8 cellular contexts compared by ENCODE assay signal in the genomic region with DNA sequence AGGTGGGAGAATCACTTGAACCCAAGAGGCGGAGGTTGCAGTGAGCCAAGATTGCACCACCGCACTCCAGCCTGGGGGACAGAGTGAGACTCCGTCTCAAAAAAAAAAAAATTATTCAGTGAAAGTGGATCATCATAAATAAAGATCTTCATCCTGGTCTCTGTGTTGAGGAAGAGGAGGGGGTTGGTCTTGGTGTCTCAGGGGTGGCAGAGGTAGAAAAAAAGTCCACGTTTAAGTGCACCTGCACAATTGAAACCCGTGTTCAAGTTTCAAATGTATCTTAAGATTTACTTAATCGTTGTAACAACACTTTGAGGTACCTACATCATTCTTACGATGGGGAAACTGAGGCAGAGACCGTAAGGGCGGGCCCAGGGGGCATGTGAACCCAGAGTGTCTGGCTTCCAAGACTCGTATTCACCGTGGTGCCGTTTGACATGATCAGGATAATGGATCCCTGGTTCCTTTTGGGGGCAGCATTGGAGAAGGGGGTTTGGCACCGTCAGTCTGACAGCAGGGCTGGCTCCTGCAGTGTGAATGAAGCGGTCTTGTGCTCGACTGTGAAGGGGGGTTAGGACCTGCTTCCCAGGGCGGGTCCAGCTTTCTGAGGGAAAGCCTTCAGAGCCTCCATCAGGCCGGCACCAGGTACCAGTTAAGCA. TPM values are rescaled to one million over a fixed set of nuclear protein-coding genes. Genes with fewer than 3 reads are reported as not detected.
DNase-seq lines count a peak whose midpoint lies in the region; ATAC-seq and TF ChIP-seq lines count a peak whose summit lies in the region.

No MANE protein-coding gene starts in this region.

- peak overlapping the region; percentile 88 for H3K27ac Mint-ChIP-seq in memory B cell

- H3K4me1 ChIP-seq in Loucy (ENCODE audit: insufficient read depth, low read length, poor library complexity, severe bottlenecking): peaks cover 13% of the 10 kb centered on the region
- H3K4me1 ChIP-seq in vagina: peaks cover 40% of the 10 kb centered on the region

- DNase-seq in NCI-H748 (lab: John Stamatoyannopoulos, UW; ENCODE audit: unreplicated experiment) (peak; percentile 82), NCI-H748 treated with DMSO at 0.1 percent for 48 hours (lab: John Stamatoyannopoulos, UW) (no peak), astrocyte of the cerebellum (ENCODE audit: low read depth) (no peak), memory B cell (ENCODE audit: low spot score in 2 of 2) (no peak), vagina (ENCODE audit: extremely low spot score in 2 of 2) (no peak), OCI-M1 (lab: John Stamatoyannopoulos, UW) (no peak), superior temporal gyrus (ENCODE audit: extremely low spot score) (no peak)

- H3K36me3 ChIP-seq in Loucy (ENCODE audit: insufficient read depth, low read length): peaks cover 25% of the 10 kb centered on the region; the same call in 1 of the 2 replicates
- H3K36me3 ChIP-seq in vagina: no peaks in the 10 kb centered on the region

- TF ChIP-seq CTCF in Loucy (conservative IDR thresholded peaks at IDR 0.05; ENCODE audit: low read length) (no peak), astrocyte of the cerebellum (IDR thresholded peaks at IDR 0.05; ENCODE audit: low read depth, low read length, missing control alignments) (no peak), vagina (IDR thresholded peaks at IDR 0.05) (no peak)

- H3K9me3 ChIP-seq in Loucy (ENCODE audit: insufficient read depth, low read depth, low read length) (no peaks in the 10 kb centered on the region), vagina (no peaks in the 10 kb centered on the region)

- peak overlapping the region; percentile 93 for H2AFZ ChIP-seq in Loucy (ENCODE audit: low read length)

- H3K79me2 ChIP-seq in Loucy (ENCODE audit: insufficient read depth, low read length): no peaks in the 10 kb centered on the region

- H3K4me3 ChIP-seq in Loucy (ENCODE audit: low read length, poor library complexity, severe bottlenecking) (peak overlapping the region; percentile 80), astrocyte of the cerebellum (ENCODE audit: low read depth, low read length) (peak overlapping the region; percentile 16), vagina (peak overlapping the region; percentile 42 to 54)

- 0 out of 2 replicates have a peak, but pooled peaks cover 3% of the 10 kb centered on the region for H3F3A ChIP-seq in Loucy (ENCODE audit: low read depth)

- in situ Hi-C loops in astrocyte of the cerebellum (cut with HindIII; ENCODE audit: low sequenced_read_pairs): no loop called here

- peaks cover 2% of the 10 kb centered on the region for H3K36me3 Mint-ChIP-seq in memory B cell

- H4K20me1 ChIP-seq in Loucy (ENCODE audit: insufficient read depth, low read length, poor library complexity, severe bottlenecking): no peaks in the 10 kb centered on the region

- H3K27me3 ChIP-seq in Loucy (ENCODE audit: insufficient read depth, low read length, poor library complexity, severe bottlenecking) (no peaks in the 10 kb centered on the region), vagina (no peaks in the 10 kb centered on the region)

- peak overlapping the region; percentile 84 for H3K4me3 Mint-ChIP-seq in memory B cell

- H3K27me3 Mint-ChIP-seq in memory B cell: no peaks in the 10 kb centered on the region

- no peaks in the 10 kb centered on the region for H3K9me3 Mint-ChIP-seq in memory B cell

- H3K4me1 Mint-ChIP-seq in memory B cell: peaks cover 21% of the 10 kb centered on the region

- no peak for ATAC-seq in memory B cell (ENCODE audit: low read depth)

- H3K4me2 ChIP-seq in Loucy (ENCODE audit: low read depth, low read length, poor library complexity, severe bottlenecking): peak overlapping the region; percentile 83

- peak overlapping the region; percentile 76 for H3K9ac ChIP-seq in Loucy (ENCODE audit: low read depth, low read length, poor library complexity, severe bottlenecking)

- H3K27ac ChIP-seq in vagina: peak overlapping the region; percentile 94

- no peaks in the 10 kb centered on the region for H3K9me2 ChIP-seq in Loucy (replicated peaks; ENCODE audit: low read depth, low read length)

- intact Hi-C loops in vagina (cut with DNase I): loop anchor here (2.0 kb wide), 1 partner anchor 33 kb away; the partner anchor contains the start of gene ID1

- TF ChIP-seq POLR2A in vagina (IDR thresholded peaks at IDR 0.05): no peak

RNA-seq across cellular contexts. Expression of gene ID1, which starts 32.9 kb away (rescaled TPM):
- total RNA-seq in vagina: 1,190 TPM

RNA-seq across cellular contexts. Expression of gene HM13, which starts 57.9 kb away (rescaled TPM):
- total RNA-seq in vagina: 77.8 TPM

Comparison
In these comparisons a context has a peak if more than half of its experiments do, and no peak if none do; other contexts are left out.
1. H3K4me3 ChIP-seq: peak in every context shown above with its lines; median percentile 80 in Loucy; 48 in vagina; 16 in astrocyte of the cerebellum.